ENCODE assay signal across 1 cellular context in genomic region chr17:8173871-8174322, GRCh38.
TF ChIP-seq lines count a peak whose summit lies in the region.

No MANE protein-coding gene starts in this region.

TF ChIP-seq in HCT116, 20 proteins besides CTCF, POLR2A, EP300 and RAD21 (continued from another document):
- TF ChIP-seq REST (IDR thresholded peaks at IDR 0.05; ENCODE audit: low read depth) = no peak
- no peak for TF ChIP-seq POLR2AphosphoS5 (IDR thresholded peaks at IDR 0.05; ENCODE audit: low read depth, low read length)
- no peak for TF ChIP-seq TCF7L2 (IDR thresholded peaks at IDR 0.05; ENCODE audit: borderline replicate concordance, extremely low read depth, insufficient read depth, insufficient read length)
- TF ChIP-seq ELF1 (IDR thresholded peaks at IDR 0.05; ENCODE audit: borderline replicate concordance, low read depth) = no peak
- TF ChIP-seq SRF (IDR thresholded peaks at IDR 0.05; ENCODE audit: low read depth) = no peak
- no peak for TF ChIP-seq ATF3 (IDR thresholded peaks at IDR 0.05)
- TF ChIP-seq CBX3 (IDR thresholded peaks at IDR 0.05; ENCODE audit: low read depth) = no peak
- TF ChIP-seq ZNF274 (IDR thresholded peaks at IDR 0.05; ENCODE audit: low read depth, low read length) = no peak
- TF ChIP-seq SP1 (IDR thresholded peaks at IDR 0.05; ENCODE audit: low read depth) = no peak; the same call in 1 of the 2 replicates
- no peak for TF ChIP-seq MAX (IDR thresholded peaks at IDR 0.05)
- TF ChIP-seq EZH2 (IDR thresholded peaks at IDR 0.05) = no peak
- TF ChIP-seq EZH2phosphoT487 (IDR thresholded peaks at IDR 0.05; ENCODE audit: borderline replicate concordance) = no peak
